35 cellular contexts compared by ENCODE assay signal in the genomic region with DNA sequence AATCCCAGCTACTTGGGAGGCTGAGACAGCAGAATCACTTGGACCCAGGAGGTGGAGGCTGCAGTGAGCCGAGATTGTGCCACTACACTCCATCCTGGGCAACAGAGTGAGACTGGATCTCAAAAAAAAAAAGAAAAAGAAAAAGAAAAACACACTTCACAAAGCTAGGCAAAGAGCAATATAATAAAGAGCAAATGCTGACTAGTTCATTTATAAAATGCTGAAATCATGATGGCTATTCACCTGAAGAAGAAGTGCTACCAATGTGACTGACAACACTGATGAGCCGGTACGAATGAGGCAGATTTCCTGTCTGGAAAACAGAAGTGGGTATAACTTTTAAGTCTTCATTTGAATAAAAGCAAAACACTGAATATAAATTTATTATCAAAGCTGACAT. TPM values are rescaled to one million over a fixed set of nuclear protein-coding genes. Genes with fewer than 3 reads are reported as not detected.
"Had no signal": no experiment of that assay in that cellular context is flagged by ENCODE, and none has a peak within 500 bp of the region (broad histone marks: within the 10 kb centered on the region; RNA-seq: fewer than 3 reads in every experiment).

No MANE protein-coding gene starts in this region.

- H3K27ac ChIP-seq: adrenal gland, body of pancreas, brain microvascular endothelial cell, breast epithelium, VCaP had no signal

- H3K4me1 ChIP-seq: adrenal gland, body of pancreas, breast epithelium had no signal

- H3K36me3 ChIP-seq: brain microvascular endothelial cell, breast epithelium had no signal

- H3K4me3 ChIP-seq: adrenal gland, body of pancreas, breast epithelium had no signal

- ATAC-seq: activated CD8-positive, alpha-beta T cell treated with anti-CD3 and anti-CD28 coated beads for 36 hours; activated naive CD4-positive, alpha-beta T cell treated with anti-CD3 and anti-CD28 coated beads, Interleukin-2, amount 50 U/mL, for 72 hours; activated T-cell treated with anti-CD3 and anti-CD28 coated beads, Interleukin-2, amount 50 U/mL, for 4 hours; activated T-cell treated with anti-CD3 and anti-CD28 coated beads, Interleukin-2, amount 50 U/mL, for 72 hours; activated T-helper 17 cell treated with anti-CD3 and anti-CD28 coated beads, Interleukin-2, amount 50 U/mL, for 72 hours; body of pancreas had no signal

- DNase-seq: activated B cell treated with CpG ODN at 0.5 μM for 24 hours; activated CD4-positive, alpha-beta memory T cell treated with anti-CD3 and anti-CD28 coated beads for 36 hours; activated CD4-positive, alpha-beta T cell treated with anti-CD3 and anti-CD28 coated beads for 4 hours; activated CD4-positive, alpha-beta T cell treated with anti-CD3 and anti-CD28 coated beads, Interleukin-2, amount 10 ng/mL, durations not matched to agents 24 days and 14 days; activated CD4-positive, alpha-beta T cell treated with anti-CD3 and anti-CD28 coated beads, Interleukin-2, amount 50 U/mL, for 1 hour; activated CD4-positive, alpha-beta T cell treated with anti-CD3 and anti-CD28 coated beads, Interleukin-2, amount 50 U/mL, for 4 hours; activated CD4-positive, CD25-positive, alpha-beta regulatory T cell treated with anti-CD3 and anti-CD28 coated beads, Interleukin-2, amount 50 U/mL, for 72 hours; activated CD8-positive, alpha-beta memory T cell treated with anti-CD3 and anti-CD28 coated beads, Interleukin-2, amount 50 U/mL, for 4 hours; activated CD8-positive, alpha-beta T cell treated with anti-CD3 and anti-CD28 coated beads for 36 hours; activated effector memory CD4-positive, alpha-beta T cell treated with anti-CD3 and anti-CD28 coated beads, Interleukin-2, amount 50 U/mL, for 16 hours; activated gamma-delta T cell treated with Interleukin-2 at 50 U/mL for 16 hours; activated naive CD4-positive, alpha-beta T cell; activated naive CD4-positive, alpha-beta T cell treated with anti-CD3 and anti-CD28 coated beads for 36 hours; activated naive CD4-positive, alpha-beta T cell treated with anti-CD3 and anti-CD28 coated beads, Interleukin-2, amount 50 U/mL, for 16 hours; activated naive CD8-positive, alpha-beta T cell treated with anti-CD3 and anti-CD28 coated beads for 36 hours; activated T-cell treated with anti-CD3 and anti-CD28 coated beads for 4 hours; activated T-cell treated with anti-CD3 and anti-CD28 coated beads, Interleukin-2, amount 50 U/mL, for 1 hour; activated T-cell treated with anti-CD3 and anti-CD28 coated beads, Interleukin-2, amount 50 U/mL, for 4 hours; activated T-cell treated with anti-CD3 and anti-CD28 coated beads, Interleukin-2, amount 50 U/mL, for 72 hours; adrenal gland; amniotic stem cell; aorta; body of pancreas; brain microvascular endothelial cell; central memory CD4-positive, alpha-beta T cell; T-helper 2 cell; T-helper 9 cell had no signal

- H3K27me3 ChIP-seq: adrenal gland, body of pancreas, brain microvascular endothelial cell, breast epithelium had no signal

- H3K9me3 ChIP-seq: adrenal gland, body of pancreas, breast epithelium had no signal

- FAIRE-seq: astrocyte had no signal

RNA-seq across cellular contexts. Expression of a gene that starts 37.9 kb away (rescaled TPM):
- total RNA-seq: activated CD4-positive, alpha-beta memory T cell treated with anti-CD3 and anti-CD28 coated beads for 36 hours; activated CD4-positive, alpha-beta T cell treated with anti-CD3 and anti-CD28 coated beads, Interleukin-2, amount 10 ng/mL, durations not matched to agents 24 days and 14 days; activated CD8-positive, alpha-beta memory T cell treated with anti-CD3 and anti-CD28 coated beads for 36 hours; activated CD8-positive, alpha-beta T cell treated with anti-CD3 and anti-CD28 coated beads for 36 hours; activated naive CD4-positive, alpha-beta T cell treated with anti-CD3 and anti-CD28 coated beads for 36 hours; activated naive CD4-positive, alpha-beta T cell treated with anti-CD3 and anti-CD28 coated beads, Interleukin-2, amount 50 U/mL, for 72 hours; activated naive CD8-positive, alpha-beta T cell treated with anti-CD3 and anti-CD28 coated beads for 36 hours; activated T-cell treated with anti-CD3 and anti-CD28 coated beads, Interleukin-2, amount 50 U/mL, for 72 hours; activated T-helper 1 cell treated with anti-CD3 and anti-CD28 coated beads, Interleukin-12 subunit alpha, Interleukin-12 subunit beta, Interleukin-2, Interleukin-4 antibody, amounts not matched to agents 30 ng/mL and 10 ng/mL and 1 ng/mL, durations not matched to agents 14 hours and 24 hours and 36 hours; astrocyte; cardiac septum had no signal
